In the genomic region with DNA sequence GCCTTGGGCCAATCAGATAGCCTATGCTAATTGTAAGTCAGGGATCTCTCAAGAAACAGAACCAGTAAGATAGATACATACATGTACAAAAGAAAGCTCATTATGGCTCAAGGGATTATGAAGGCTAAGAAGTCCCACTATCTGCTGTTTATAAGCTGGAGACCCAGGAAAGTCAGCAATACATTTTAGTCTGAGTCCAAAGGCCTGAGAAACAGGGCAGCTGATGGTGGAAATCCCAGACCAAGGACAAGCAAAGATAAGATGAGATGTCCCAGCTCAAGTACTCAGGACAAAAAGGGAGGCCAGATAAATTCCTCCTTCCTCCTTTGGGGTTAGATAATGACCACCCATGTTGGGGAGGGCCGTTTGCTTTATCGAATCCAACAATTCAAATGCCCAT, we compare ENCODE assay signal across 8 cellular contexts.
"Had no signal": no experiment of that assay in that cellular context is flagged by ENCODE, and none has a peak within 500 bp of the region (broad histone marks: within the 10 kb centered on the region; RNA-seq: fewer than 3 reads in every experiment).

No MANE protein-coding gene starts in this region.

- H3K4me3 ChIP-seq: GM12878 had no signal

- DNase-seq: GDM1, GF-D8 had no signal

- ATAC-seq: GM12878 had no signal

- FAIRE-seq: G401.6, GM12878, GM12891, GM12892, GM18507, GM19239 had no signal
